ENCODE assay signal across 16 cellular contexts in the genomic region with DNA sequence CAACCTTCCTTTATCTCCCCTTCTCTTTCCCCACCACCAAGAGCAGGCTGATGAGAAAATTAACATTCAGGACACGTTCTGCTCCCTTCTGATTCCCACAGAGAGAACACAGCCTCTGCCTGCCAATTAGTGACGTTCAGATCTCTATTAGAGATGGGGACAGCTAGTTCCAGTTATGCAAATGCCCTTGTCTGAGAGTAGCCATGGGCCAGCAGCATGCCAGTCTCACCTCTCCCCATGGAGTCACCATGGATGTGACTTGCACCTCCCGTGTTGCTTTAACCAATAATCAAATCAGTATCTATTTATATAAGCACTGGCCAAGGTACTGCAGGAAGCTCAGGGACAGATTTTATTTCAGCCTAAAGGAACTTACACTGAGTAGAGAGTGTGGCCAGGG.
DNase-seq lines count a peak whose midpoint lies in the region; ATAC-seq, FAIRE-seq and TF ChIP-seq lines count a peak whose summit lies in the region.
"Had no signal": no experiment of that assay in that cellular context is flagged by ENCODE, and none has a peak within 500 bp of the region (broad histone marks: within the 10 kb centered on the region; RNA-seq: fewer than 3 reads in every experiment).

No MANE protein-coding gene starts in this region.

- TF ChIP-seq RAD21 in Ishikawa (IDR thresholded peaks at IDR 0.05; ENCODE audit: low read depth) = no peak

- no peak for TF ChIP-seq EP300 in Ishikawa (IDR thresholded peaks at IDR 0.05; ENCODE audit: borderline replicate concordance)

- DNase-seq in NCI-H748 treated with DMSO at 0.1 percent for 48 hours (lab: John Stamatoyannopoulos, UW) (peak; percentile 21), frontal cortex (ENCODE audit: low spot score in 2 of 2) (peak; percentile 34 to 55), occipital lobe (lab: John Stamatoyannopoulos, UW) (peak; percentile 54), NCI-H446 (lab: John Stamatoyannopoulos, UW) (no peak), NCI-H2196 (lab: John Stamatoyannopoulos, UW; ENCODE audit: unreplicated experiment) (no peak)
- no peak for DNase-seq in stimulated activated naive CD4-positive, alpha-beta T cell treated with Interleukin-2 at 50 U/mL for 16 hours (lab: John Stamatoyannopoulos, UW)
- DNase-seq: activated naive CD8-positive, alpha-beta T cell treated with anti-CD3 and anti-CD28 coated beads for 36 hours; DMS79 treated with DMSO at 0.1 percent for 48 hours; Kasumi-1; kidney glomerular epithelial cell; NCI-H1105; Peyer's patch; T1000 had no signal

- ATAC-seq in GM18907 (IDR thresholded peaks at IDR 0.05; ENCODE audit: unreplicated experiment) = no peak
- ATAC-seq: activated CD4-positive, CD25-positive, alpha-beta regulatory T cell treated with anti-CD3 and anti-CD28 coated beads, Interleukin-2, amount 50 U/mL, for 24 hours had no signal

- peak; percentile 49 for FAIRE-seq in frontal cortex (lab: Jason Lieb, UNC)

TF ChIP-seq in Ishikawa, 13 proteins besides CTCF, POLR2A, EP300 and RAD21:
- TF ChIP-seq NFIC (IDR thresholded peaks at IDR 0.05) (no peak), MAX (IDR thresholded peaks at IDR 0.05) (no peak), CREB1 (IDR thresholded peaks at IDR 0.05; ENCODE audit: low read depth) (no peak)
- TF ChIP-seq, protein P1, sequence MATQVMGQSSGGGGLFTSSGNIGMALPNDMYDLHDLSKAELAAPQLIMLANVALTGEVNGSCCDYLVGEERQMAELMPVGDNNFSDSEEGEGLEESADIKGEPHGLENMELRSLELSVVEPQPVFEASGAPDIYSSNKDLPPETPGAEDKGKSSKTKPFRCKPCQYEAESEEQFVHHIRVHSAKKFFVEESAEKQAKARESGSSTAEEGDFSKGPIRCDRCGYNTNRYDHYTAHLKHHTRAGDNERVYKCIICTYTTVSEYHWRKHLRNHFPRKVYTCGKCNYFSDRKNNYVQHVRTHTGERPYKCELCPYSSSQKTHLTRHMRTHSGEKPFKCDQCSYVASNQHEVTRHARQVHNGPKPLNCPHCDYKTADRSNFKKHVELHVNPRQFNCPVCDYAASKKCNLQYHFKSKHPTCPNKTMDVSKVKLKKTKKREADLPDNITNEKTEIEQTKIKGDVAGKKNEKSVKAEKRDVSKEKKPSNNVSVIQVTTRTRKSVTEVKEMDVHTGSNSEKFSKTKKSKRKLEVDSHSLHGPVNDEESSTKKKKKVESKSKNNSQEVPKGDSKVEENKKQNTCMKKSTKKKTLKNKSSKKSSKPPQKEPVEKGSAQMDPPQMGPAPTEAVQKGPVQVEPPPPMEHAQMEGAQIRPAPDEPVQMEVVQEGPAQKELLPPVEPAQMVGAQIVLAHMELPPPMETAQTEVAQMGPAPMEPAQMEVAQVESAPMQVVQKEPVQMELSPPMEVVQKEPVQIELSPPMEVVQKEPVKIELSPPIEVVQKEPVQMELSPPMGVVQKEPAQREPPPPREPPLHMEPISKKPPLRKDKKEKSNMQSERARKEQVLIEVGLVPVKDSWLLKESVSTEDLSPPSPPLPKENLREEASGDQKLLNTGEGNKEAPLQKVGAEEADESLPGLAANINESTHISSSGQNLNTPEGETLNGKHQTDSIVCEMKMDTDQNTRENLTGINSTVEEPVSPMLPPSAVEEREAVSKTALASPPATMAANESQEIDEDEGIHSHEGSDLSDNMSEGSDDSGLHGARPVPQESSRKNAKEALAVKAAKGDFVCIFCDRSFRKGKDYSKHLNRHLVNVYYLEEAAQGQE (IDR thresholded peaks at IDR 0.05; ENCODE audit: low read depth) = peak; percentile 60; the same call in 1 of the 2 replicates

Comparison
In these comparisons a context has a peak if more than half of its experiments do, and no peak if none do; other contexts are left out.
1. DNase-seq: peak in NCI-H748 treated with DMSO at 0.1 percent for 48 hours (single experiment), frontal cortex (2 of 2) and occipital lobe (single experiment); none in stimulated activated naive CD4-positive, alpha-beta T cell treated with Interleukin-2 at 50 U/mL for 16 hours (single experiment), NCI-H446 (0 of 2) and NCI-H2196 (single experiment).